8 cellular contexts compared by ENCODE assay signal in genomic region chr2:85537600-85538506, GRCh38. TPM values are rescaled to one million over a fixed set of nuclear protein-coding genes. Genes with fewer than 3 reads are reported as not detected.
DNase-seq lines count a peak whose midpoint lies in the region; ATAC-seq, FAIRE-seq and TF ChIP-seq lines count a peak whose summit lies in the region.

No MANE protein-coding gene starts in this region.

- H3K9me3 ChIP-seq in A549 (no peaks in the 10 kb centered on the region), mucosa of descending colon (no peaks in the 10 kb centered on the region)

- H3K4me3 ChIP-seq in A549 (peak overlapping the region; percentile 98), mucosa of descending colon (peak overlapping the region; percentile 41)

- CTCF ChIA-PET in A549 (lab: Yijun Ruan, JAX): interaction anchor here (0.8 to 35.5 kb wide), 19 partner anchors 9 to 187 kb away, joined by 3 to 1185 read pairs (median 8); partner anchors contain the start of genes CAPG, ELMOD3, RETSAT and SH2D6

- intact Hi-C loops in mucosa of descending colon (cut with DNase I, micrococcal nuclease): loop anchor here in 1 of 2 donors (5.0 kb wide), 1 partner anchor 101 kb away; no protein-coding TSS in a partner anchor

- H3K36me3 ChIP-seq in mucosa of descending colon (ENCODE audit: low read depth): peaks cover 12% of the 10 kb centered on the region

- FAIRE-seq in A549 (lab: Jason Lieb, UNC): no peak

- no peak for TF ChIP-seq RAD21 in A549 (conservative IDR thresholded peaks at IDR 0.05 in 1 of 2, IDR thresholded peaks at IDR 0.05 in 1 of 2)

- in situ Hi-C loops in GM13976 (cut with MboI; ENCODE audit: low sequenced_read_pairs, unreplicated experiment): no loop called here

- no peak for TF ChIP-seq EP300 in A549 (IDR thresholded peaks at IDR 0.05)

- TF ChIP-seq CTCF in A549 (IDR thresholded peaks at IDR 0.05): no peak
- no peak for TF ChIP-seq CTCF in GM13976 (IDR thresholded peaks at IDR 0.05; ENCODE audit: borderline replicate concordance, control extremely low read depth, extremely low read depth, insufficient read depth, missing control alignments)
- TF ChIP-seq CTCF in mucosa of descending colon (IDR thresholded peaks at IDR 0.05): no peak

- TF ChIP-seq POLR2A in A549 (IDR thresholded peaks at IDR 0.05; ENCODE audit: low read length) (peak; percentile 40), erythroblast (IDR thresholded peaks at IDR 0.05; ENCODE audit: low read length) (no peak)

- H3K4me1 ChIP-seq in A549: peaks cover 38% of the 10 kb centered on the region
- peaks cover 39% of the 10 kb centered on the region for H3K4me1 ChIP-seq in mucosa of descending colon (ENCODE audit: low read depth)

- 4% methylated on average over 35 of the region's 35 CpGs for WGBS in A549 (ENCODE audit: missing lambda C conversion rate)

- DNase-seq in A549 (ENCODE audit: low read depth in 1 of 2, low spot score in 1 of 2) (peak; percentile 37 to 56), GM13976 (ENCODE audit: low spot score) (peak; percentile 41), NCI-H345 treated with DMSO at 0.1 percent for 48 hours (lab: John Stamatoyannopoulos, UW; ENCODE audit: unreplicated experiment) (peak; percentile 39), erythroblast (lab: John Stamatoyannopoulos, UW) (peak; percentile 74 to 82), mucosa of descending colon (peak; percentile 75 to 79 (median 77)), NCI-H446 treated with DMSO at 0.1 percent for 48 hours (lab: John Stamatoyannopoulos, UW) (no peak)
- peak; percentile 11 to 29 (median 15) for DNase-seq in activated CD8-positive, alpha-beta memory T cell treated with anti-CD3 and anti-CD28 coated beads for 48 hours (ENCODE audit: low read depth in 2 of 3, low spot score in 2 of 3)

- H3K4me2 ChIP-seq in A549: peak overlapping the region; percentile 92

- ATAC-seq in A549: peak; percentile 15 to 17
- ATAC-seq in mucosa of descending colon: peak; percentile 18

- H3K27ac ChIP-seq in A549 (peak overlapping the region; percentile 98 to 100), temporal lobe (ENCODE audit: low read depth, low read length) (peak overlapping the region; percentile 99)

- POLR2A ChIA-PET in A549 (lab: Yijun Ruan, JAX): interaction anchor here (0.6 to 8.8 kb wide), 33 partner anchors 9 to 210 kb away, joined by 3 to 261 read pairs (median 10); partner anchors contain the start of genes C2orf68, ELMOD3, GGCX and RETSAT

TF ChIP-seq in A549, 52 proteins besides CTCF, POLR2A, EP300 and RAD21:
- TF ChIP-seq HOXB5 (CRISPR knock-in tag; IDR thresholded peaks at IDR 0.05): 0 out of 2 replicates have a peak, but pooled peaks have one; percentile 38
- no peak for TF ChIP-seq JUNB (IDR thresholded peaks at IDR 0.05)
- TF ChIP-seq, protein P1, sequence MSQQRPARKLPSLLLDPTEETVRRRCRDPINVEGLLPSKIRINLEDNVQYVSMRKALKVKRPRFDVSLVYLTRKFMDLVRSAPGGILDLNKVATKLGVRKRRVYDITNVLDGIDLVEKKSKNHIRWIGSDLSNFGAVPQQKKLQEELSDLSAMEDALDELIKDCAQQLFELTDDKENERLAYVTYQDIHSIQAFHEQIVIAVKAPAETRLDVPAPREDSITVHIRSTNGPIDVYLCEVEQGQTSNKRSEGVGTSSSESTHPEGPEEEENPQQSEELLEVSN (IDR thresholded peaks at IDR 0.05; ENCODE audit: borderline replicate concordance, low read depth): 0 out of 2 replicates have a peak, but pooled peaks have one; percentile 38
- peak; percentile 41; the same call in 1 of the 2 replicates for TF ChIP-seq MAX (IDR thresholded peaks at IDR 0.05)
- peak; percentile 74; the same call in 1 of the 2 replicates for TF ChIP-seq TP53 (CRISPR knock-in tag; IDR thresholded peaks at IDR 0.05)
- 0 out of 2 replicates have a peak, but pooled peaks have one; percentile 6 for TF ChIP-seq RCOR1 (IDR thresholded peaks at IDR 0.05; ENCODE audit: low read depth, low read length)
- TF ChIP-seq RFX5 (IDR thresholded peaks at IDR 0.05): no peak; the same call in 1 of the 2 replicates
- no peak for TF ChIP-seq KDM1A (IDR thresholded peaks at IDR 0.05; ENCODE audit: low read depth)
- TF ChIP-seq CBX8 (IDR thresholded peaks at IDR 0.05): no peak
- TF ChIP-seq HOXB13 (CRISPR knock-in tag; IDR thresholded peaks at IDR 0.05; ENCODE audit: low read depth): peak; percentile 37; the same call in 1 of the 2 replicates
- TF ChIP-seq ZFP36 (IDR thresholded peaks at IDR 0.05; ENCODE audit: borderline replicate concordance, partially characterized antibody): no peak
- 0 out of 2 replicates have a peak, but pooled peaks have one; percentile 41 for TF ChIP-seq MYC (IDR thresholded peaks at IDR 0.05; ENCODE audit: borderline replicate concordance, low read length)
TF ChIP-seq in A549: peak in this region for 7.

RNA-seq across cellular contexts. Expression of gene MAT2A, which starts 1.1 kb away (rescaled TPM):
- 1,024 and 1,329 TPM in 2 replicates for polyA plus RNA-seq in A549 (2011; rRNA removed)
- polyA plus RNA-seq in A549 (2012; cell fraction: cytosol; rRNA removed): 197 and 230 TPM in 2 replicates
- 533 and 600 TPM in 2 replicates for polyA plus RNA-seq in A549 (2012; cell fraction: nucleus; rRNA removed)
- polyA plus RNA-seq in A549 (2017; fragmentation: RNase III; extraction: RNeasy Plus Mini Kit Qiagen cat#74134 plus additional on column Dnase treatment): 370 to 430 TPM (median 400 TPM) in 3 replicates
- polyA minus RNA-seq in A549 (2011; rRNA and poly(A)+ RNA removed): 421 and 591 TPM in 2 replicates
- total RNA-seq in mucosa of descending colon: 100 to 1,000 TPM; 156 to 229 (median 167) TPM
- total RNA-seq in temporal lobe: 66.4 TPM

RNA-seq across cellular contexts. Expression of gene GGCX, which starts 23.4 kb away (rescaled TPM):
- polyA plus RNA-seq in A549 (2011; rRNA removed) (39.0 and 49.6 TPM in 2 replicates), A549 (2017; fragmentation: RNase III; extraction: RNeasy Plus Mini Kit Qiagen cat#74134 plus additional on column Dnase treatment) (48.7 to 58.5 TPM (median 55.1 TPM) in 3 replicates)
- 49.1 and 53.4 TPM in 2 replicates for polyA plus RNA-seq in A549 (2012; cell fraction: cytosol; rRNA removed)
- polyA plus RNA-seq in A549 (2012; cell fraction: nucleus; rRNA removed): 69.5 and 77.4 TPM in 2 replicates
- polyA minus RNA-seq in A549 (2011; rRNA and poly(A)+ RNA removed): 99.1 and 106 TPM in 2 replicates
- total RNA-seq in mucosa of descending colon (10 to 100 TPM; 26.4 to 39.1 (median 31.7) TPM), temporal lobe (13.3 TPM)

RNA-seq across cellular contexts. Expression of gene VAMP8, which starts 39.5 kb away (rescaled TPM):
- polyA plus RNA-seq in A549 (2011; rRNA removed): 38.3 and 41.1 TPM in 2 replicates
- polyA plus RNA-seq in A549 (2012; cell fraction: cytosol; rRNA removed): 21.5 and 24.5 TPM in 2 replicates
- polyA plus RNA-seq in A549 (2012; cell fraction: nucleus; rRNA removed): 5.7 and 12.5 TPM in 2 replicates
- 17.7 to 22.4 TPM (median 18.5 TPM) in 3 replicates for polyA plus RNA-seq in A549 (2017; fragmentation: RNase III; extraction: RNeasy Plus Mini Kit Qiagen cat#74134 plus additional on column Dnase treatment)
- polyA minus RNA-seq in A549 (2011; rRNA and poly(A)+ RNA removed): 8.3 and 8.7 TPM in 2 replicates
- 100 to 1,000 TPM; 125 to 312 (median 254) TPM for total RNA-seq in mucosa of descending colon
- total RNA-seq in temporal lobe: 0.74 TPM

RNA-seq across cellular contexts. Expression of gene VAMP5, which starts 46.4 kb away (rescaled TPM):
- polyA plus RNA-seq in A549 (2011; rRNA removed) (0.16 and 0.67 TPM in 2 replicates), A549 (2017; fragmentation: RNase III; extraction: RNeasy Plus Mini Kit Qiagen cat#74134 plus additional on column Dnase treatment) (not detected in 3 replicates)
- polyA plus RNA-seq in A549 (2012; cell fraction: cytosol; rRNA removed): 0.10 and 0.25 TPM in 2 replicates
- polyA plus RNA-seq in A549 (2012; cell fraction: nucleus; rRNA removed): 0.29 and 0.95 TPM in 2 replicates
- 0.58 TPM in 1 of 2 replicates, not detected in the other for polyA minus RNA-seq in A549 (2011; rRNA and poly(A)+ RNA removed)
- total RNA-seq in mucosa of descending colon (10 to 100 TPM; 10.8 to 39.3 (median 28.3) TPM), temporal lobe (3.4 TPM)

RNA-seq across cellular contexts. Expression of gene RNF181, which starts 57.7 kb away (rescaled TPM):
- polyA plus RNA-seq in A549 (2011; rRNA removed) (287 and 366 TPM in 2 replicates), A549 (2017; fragmentation: RNase III; extraction: RNeasy Plus Mini Kit Qiagen cat#74134 plus additional on column Dnase treatment) (182 to 199 TPM (median 189 TPM) in 3 replicates)
- polyA plus RNA-seq in A549 (2012; cell fraction: cytosol; rRNA removed): 318 and 381 TPM in 2 replicates
- 260 and 338 TPM in 2 replicates for polyA plus RNA-seq in A549 (2012; cell fraction: nucleus; rRNA removed)
- polyA minus RNA-seq in A549 (2011; rRNA and poly(A)+ RNA removed): 111 and 217 TPM in 2 replicates
- total RNA-seq in mucosa of descending colon (10 to 100 TPM; 73.7 to 89.5 (median 80.8) TPM), temporal lobe (38.8 TPM)

Comparison
In these comparisons a context has a peak if more than half of its experiments do, and no peak if none do; other contexts are left out.
1. RNA of gene VAMP8, which starts 39.5 kb away (total RNA-seq): 125 to 312 TPM in mucosa of descending colon; 0.74 TPM in temporal lobe (single experiment); every median in the first group is over 10 times any median in the second.